ENCODE assay signal across 1 cellular context in genomic region chr12:38905480-38906351, GRCh38.
TF ChIP-seq lines count a peak whose summit lies in the region.

TSS of gene CPNE8 (minus strand) at chr12:38905591. CDS start at chr12:38905534, 57 bp downstream.

TF ChIP-seq in WTC11, 78 proteins besides CTCF, POLR2A, EP300 and RAD21 (continued from another document):
- TF ChIP-seq ATF2 (CRISPR knock-in tag; IDR thresholded peaks at IDR 0.05; ENCODE audit: borderline replicate concordance, low read depth) (no peak), ZSCAN18 (CRISPR knock-in tag; IDR thresholded peaks at IDR 0.05) (no peak)
